Comparison of ENCODE assay signal across 10 cellular contexts in genomic region chr1:160109686-160110085, GRCh38. TPM values are rescaled to one million over a fixed set of nuclear protein-coding genes. Genes with fewer than 3 reads are reported as not detected.
"Had no signal": no experiment of that assay in that cellular context is flagged by ENCODE, and none has a peak within 500 bp of the region (broad histone marks: within the 10 kb centered on the region; RNA-seq: fewer than 3 reads in every experiment).

No MANE protein-coding gene starts in this region.

- H3K4me3 Mint-ChIP-seq: activated CD8-positive, alpha-beta T cell treated with anti-CD3 and anti-CD28 coated beads, Interleukin-2, amount 10 ng/mL, durations not matched to agents 7 days and 5 days; naive thymus-derived CD8-positive, alpha-beta T cell had no signal

- H3K27ac ChIP-seq: adrenal gland, sigmoid colon, upper lobe of left lung had no signal

- H3K9me3 ChIP-seq: adrenal gland, mucosa of descending colon, sigmoid colon, upper lobe of left lung had no signal

- H3K36me3 ChIP-seq: adrenal gland, sigmoid colon, upper lobe of left lung had no signal

- H3K36me3 Mint-ChIP-seq: naive thymus-derived CD8-positive, alpha-beta T cell had no signal

- H3K4me1 ChIP-seq: adrenal gland, upper lobe of left lung had no signal

- DNase-seq: activated CD8-positive, alpha-beta memory T cell treated with anti-CD3 and anti-CD28 coated beads, Interleukin-2, amount 50 U/mL, for 48 hours; activated naive CD4-positive, alpha-beta T cell; mucosa of descending colon; sigmoid colon; T-helper 9 cell; upper lobe of left lung had no signal

- H3K27me3 ChIP-seq: adrenal gland, sigmoid colon, upper lobe of left lung had no signal

- H3K27ac Mint-ChIP-seq: activated CD8-positive, alpha-beta T cell treated with anti-CD3 and anti-CD28 coated beads, Interleukin-2, amount 10 ng/mL, durations not matched to agents 7 days and 5 days had no signal

- H3K9me3 Mint-ChIP-seq: naive thymus-derived CD8-positive, alpha-beta T cell had no signal

- H3K4me3 ChIP-seq: adrenal gland, mucosa of descending colon, sigmoid colon, upper lobe of left lung had no signal

RNA-seq across cellular contexts. Expression of gene ATP1A2, which starts 5.9 kb away (rescaled TPM):
- total RNA-seq: activated CD8-positive, alpha-beta T cell treated with anti-CD3 and anti-CD28 coated beads, Interleukin-2, amount 10 ng/mL, durations not matched to agents 7 days and 5 days; naive thymus-derived CD8-positive, alpha-beta T cell had no signal

RNA-seq across cellular contexts. Expression of gene KCNJ9, which starts 28.3 kb away (rescaled TPM):
- total RNA-seq: activated CD8-positive, alpha-beta T cell treated with anti-CD3 and anti-CD28 coated beads, Interleukin-2, amount 10 ng/mL, durations not matched to agents 7 days and 5 days; naive thymus-derived CD8-positive, alpha-beta T cell; osteoblast; upper lobe of left lung had no signal

RNA-seq across cellular contexts. Expression of gene KCNJ10, which starts 39.7 kb away (rescaled TPM):
- total RNA-seq: activated CD8-positive, alpha-beta T cell treated with anti-CD3 and anti-CD28 coated beads, Interleukin-2, amount 10 ng/mL, durations not matched to agents 7 days and 5 days; naive thymus-derived CD8-positive, alpha-beta T cell; osteoblast had no signal

RNA-seq across cellular contexts. Expression of gene ATP1A4, which starts 41.7 kb away (rescaled TPM):
- total RNA-seq: activated CD8-positive, alpha-beta T cell treated with anti-CD3 and anti-CD28 coated beads, Interleukin-2, amount 10 ng/mL, durations not matched to agents 7 days and 5 days; naive thymus-derived CD8-positive, alpha-beta T cell; osteoblast had no signal
